In the genomic region with DNA sequence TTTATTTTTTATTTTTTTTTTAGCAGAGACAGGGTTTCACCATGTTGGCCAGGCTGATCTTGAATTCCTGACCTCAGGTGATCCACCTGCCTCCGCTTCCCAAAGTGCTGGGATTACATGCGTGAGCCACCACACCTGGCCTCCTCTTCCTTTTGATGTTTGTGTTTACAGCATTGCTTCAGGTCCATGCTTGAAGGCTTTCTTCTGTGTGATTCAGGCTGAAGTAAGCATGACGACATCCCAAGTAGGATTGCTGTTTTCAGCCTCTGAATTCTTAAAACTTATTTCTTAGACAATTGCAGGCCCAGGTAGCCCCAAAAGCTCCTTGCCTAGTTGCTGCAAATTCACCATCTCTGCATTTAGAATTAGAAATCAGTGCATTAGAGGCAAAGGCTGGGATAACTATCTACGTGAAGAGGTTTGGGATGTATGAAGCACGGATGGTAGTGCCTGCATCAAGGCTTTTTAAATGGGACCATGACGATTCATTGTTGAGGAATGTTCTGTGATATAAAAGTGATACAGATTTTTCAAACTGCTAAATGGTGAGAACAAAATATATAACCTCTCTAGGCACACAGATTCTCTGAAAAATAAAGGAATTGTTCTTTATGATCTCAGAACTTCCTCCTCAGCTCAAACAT, we compare ENCODE assay signal across 1 cellular context.
TF ChIP-seq lines count a peak whose summit lies in the region.

No MANE protein-coding gene starts in this region.

TF ChIP-seq in GM23338, 12 proteins besides CTCF, POLR2A, EP300 and RAD21 (continued from another document):
- no peak for TF ChIP-seq EZH2 (IDR thresholded peaks at IDR 0.05; ENCODE audit: low read depth, unreplicated experiment)
